1 cellular context compared by ENCODE assay signal in genomic region chr12:95208678-95209077, GRCh38.
TF ChIP-seq lines count a peak whose summit lies in the region.

No MANE protein-coding gene starts in this region.

TF ChIP-seq in WTC11, 78 proteins besides CTCF, POLR2A, EP300 and RAD21:
- TF ChIP-seq ZNF138 (CRISPR knock-in tag; conservative IDR thresholded peaks at IDR 0.05): no peak
- TF ChIP-seq CREM (CRISPR knock-in tag; IDR thresholded peaks at IDR 0.05): no peak
- TF ChIP-seq ZNF263 (CRISPR knock-in tag; IDR thresholded peaks at IDR 0.05; ENCODE audit: low read depth): no peak
- TF ChIP-seq GABPB1 (CRISPR knock-in tag; IDR thresholded peaks at IDR 0.05): no peak
- TF ChIP-seq SMAD4 (CRISPR knock-in tag; IDR thresholded peaks at IDR 0.05): no peak
- no peak for TF ChIP-seq ETV6 (CRISPR knock-in tag; IDR thresholded peaks at IDR 0.05)
- TF ChIP-seq, protein P1, sequence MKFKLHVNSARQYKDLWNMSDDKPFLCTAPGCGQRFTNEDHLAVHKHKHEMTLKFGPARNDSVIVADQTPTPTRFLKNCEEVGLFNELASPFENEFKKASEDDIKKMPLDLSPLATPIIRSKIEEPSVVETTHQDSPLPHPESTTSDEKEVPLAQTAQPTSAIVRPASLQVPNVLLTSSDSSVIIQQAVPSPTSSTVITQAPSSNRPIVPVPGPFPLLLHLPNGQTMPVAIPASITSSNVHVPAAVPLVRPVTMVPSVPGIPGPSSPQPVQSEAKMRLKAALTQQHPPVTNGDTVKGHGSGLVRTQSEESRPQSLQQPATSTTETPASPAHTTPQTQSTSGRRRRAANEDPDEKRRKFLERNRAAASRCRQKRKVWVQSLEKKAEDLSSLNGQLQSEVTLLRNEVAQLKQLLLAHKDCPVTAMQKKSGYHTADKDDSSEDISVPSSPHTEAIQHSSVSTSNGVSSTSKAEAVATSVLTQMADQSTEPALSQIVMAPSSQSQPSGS (CRISPR knock-in tag; IDR thresholded peaks at IDR 0.05; ENCODE audit: borderline replicate concordance, low read depth): no peak
- TF ChIP-seq NR2C2 (CRISPR knock-in tag; IDR thresholded peaks at IDR 0.05): no peak
- TF ChIP-seq, protein P2, sequence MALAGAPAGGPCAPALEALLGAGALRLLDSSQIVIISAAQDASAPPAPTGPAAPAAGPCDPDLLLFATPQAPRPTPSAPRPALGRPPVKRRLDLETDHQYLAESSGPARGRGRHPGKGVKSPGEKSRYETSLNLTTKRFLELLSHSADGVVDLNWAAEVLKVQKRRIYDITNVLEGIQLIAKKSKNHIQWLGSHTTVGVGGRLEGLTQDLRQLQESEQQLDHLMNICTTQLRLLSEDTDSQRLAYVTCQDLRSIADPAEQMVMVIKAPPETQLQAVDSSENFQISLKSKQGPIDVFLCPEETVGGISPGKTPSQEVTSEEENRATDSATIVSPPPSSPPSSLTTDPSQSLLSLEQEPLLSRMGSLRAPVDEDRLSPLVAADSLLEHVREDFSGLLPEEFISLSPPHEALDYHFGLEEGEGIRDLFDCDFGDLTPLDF (CRISPR knock-in tag; IDR thresholded peaks at IDR 0.05): no peak
